In genomic region chr6:16319813-16320532, GRCh38 we compare ENCODE assay signal across 8 cellular contexts.
DNase-seq lines count a peak whose midpoint lies in the region; ATAC-seq and TF ChIP-seq lines count a peak whose summit lies in the region.

No MANE protein-coding gene starts in this region.

- H3K36me3 ChIP-seq in RWPE2 (ENCODE audit: low read depth) = no peaks in the 10 kb centered on the region
- H3K36me3 ChIP-seq in osteoblast (ENCODE audit: insufficient read depth, low read length) = no peaks in the 10 kb centered on the region
- H3K36me3 ChIP-seq in thoracic aorta = no peaks in the 10 kb centered on the region

- H2AFZ ChIP-seq in osteoblast (ENCODE audit: low read length) = peak overlapping the region; percentile 54

- H3K9me3 ChIP-seq in RWPE2 (ENCODE audit: severe bottlenecking) = no peaks in the 10 kb centered on the region
- H3K9me3 ChIP-seq in osteoblast (ENCODE audit: low read depth, low read length) = no peaks in the 10 kb centered on the region
- H3K9me3 ChIP-seq in thoracic aorta = no peaks in the 10 kb centered on the region

- peak; percentile 69 for DNase-seq in AG09319 (ENCODE audit: extremely low read depth, low read depth)
- no peak for DNase-seq in RWPE2 (ENCODE audit: low spot score)
- peak; percentile 87 for DNase-seq in activated effector memory CD4-positive, alpha-beta T cell treated with anti-CD3 and anti-CD28 coated beads, Interleukin-2, amount 50 U/mL, for 16 hours
- DNase-seq in foreskin keratinocyte = peak; percentile 75 to 84
- DNase-seq in osteoblast (ENCODE audit: insufficient read length, low spot score, missing footprints) = peak; percentile 95
- DNase-seq in thoracic aorta (ENCODE audit: low spot score) = peak; percentile 72

- peaks cover 3% of the 10 kb centered on the region for H3K79me2 ChIP-seq in osteoblast (ENCODE audit: insufficient read depth, low read length)

- no peak overlapping the region for H3K4me3 ChIP-seq in RWPE2 (ENCODE audit: severe bottlenecking)
- peak overlapping the region; percentile 63 for H3K4me3 ChIP-seq in osteoblast (ENCODE audit: insufficient read depth, low read length)
- H3K4me3 ChIP-seq in thoracic aorta = peak overlapping the region; percentile 66

- peak overlapping the region; percentile 12 for H3K27ac ChIP-seq in RWPE2 (ENCODE audit: poor library complexity, severe bottlenecking)
- peak overlapping the region; percentile 51 for H3K27ac ChIP-seq in foreskin keratinocyte
- peak overlapping the region; percentile 98 for H3K27ac ChIP-seq in osteoblast (ENCODE audit: low read depth, low read length)
- H3K27ac ChIP-seq in thoracic aorta = peak overlapping the region; percentile 93 to 98

- H3K4me1 ChIP-seq in RWPE2 (ENCODE audit: insufficient read depth, poor library complexity, severe bottlenecking) = peaks cover 25% of the 10 kb centered on the region
- peaks cover 26% of the 10 kb centered on the region for H3K4me1 ChIP-seq in foreskin keratinocyte
- peaks cover 69% of the 10 kb centered on the region for H3K4me1 ChIP-seq in osteoblast (ENCODE audit: insufficient read depth, low read length)
- H3K4me1 ChIP-seq in thoracic aorta (ENCODE audit: control insufficient read depth in 1 of 2, low read depth in 2 of 2) = peaks cover 45 to 70% of the 10 kb centered on the region in 2 donors

- peak overlapping the region; percentile 91 for H3K4me2 ChIP-seq in osteoblast (ENCODE audit: insufficient read depth, low read length)

- H3K27me3 ChIP-seq in RWPE2 (ENCODE audit: insufficient read depth, poor library complexity, severe bottlenecking) (no peaks in the 10 kb centered on the region), foreskin keratinocyte (no peaks in the 10 kb centered on the region), osteoblast (ENCODE audit: insufficient read depth, low read length) (no peaks in the 10 kb centered on the region), thoracic aorta (replicated peaks; ENCODE audit: insufficient read depth) (no peaks in the 10 kb centered on the region)

- peaks cover 29% of the 10 kb centered on the region for H4K20me1 ChIP-seq in osteoblast (ENCODE audit: insufficient read depth, low read length)

- TF ChIP-seq CTCF in AG09319 (IDR thresholded peaks at IDR 0.05; ENCODE audit: low read depth, low read length) (no peak), RWPE2 (IDR thresholded peaks at IDR 0.05; ENCODE audit: poor library complexity, severe bottlenecking) (no peak), foreskin keratinocyte (conservative IDR thresholded peaks at IDR 0.05) (no peak), osteoblast (IDR thresholded peaks at IDR 0.05; ENCODE audit: extremely low read depth, low read depth, low read length) (no peak), thoracic aorta (IDR thresholded peaks at IDR 0.05) (no peak)

- ATAC-seq in GM19035 (IDR thresholded peaks at IDR 0.05; ENCODE audit: unreplicated experiment) (peak; percentile 59), HG03378 (IDR thresholded peaks at IDR 0.05; ENCODE audit: unreplicated experiment) (peak; percentile 77), RWPE2 (ENCODE audit: low read depth) (peak; percentile 88), foreskin keratinocyte (peak; percentile 74), thoracic aorta (ENCODE audit: insufficient number of reproducible peaks, low FRiP score, low read depth) (peak; percentile 65)

Comparison
In these comparisons a context has a peak if more than half of its experiments do, and no peak if none do; other contexts are left out.
1. H3K27ac ChIP-seq: peak in every context shown above with its lines; median percentile 98 in osteoblast; 96 in thoracic aorta; 51 in foreskin keratinocyte; 12 in RWPE2.